ENCODE assay signal across 1 cellular context in the genomic region with DNA sequence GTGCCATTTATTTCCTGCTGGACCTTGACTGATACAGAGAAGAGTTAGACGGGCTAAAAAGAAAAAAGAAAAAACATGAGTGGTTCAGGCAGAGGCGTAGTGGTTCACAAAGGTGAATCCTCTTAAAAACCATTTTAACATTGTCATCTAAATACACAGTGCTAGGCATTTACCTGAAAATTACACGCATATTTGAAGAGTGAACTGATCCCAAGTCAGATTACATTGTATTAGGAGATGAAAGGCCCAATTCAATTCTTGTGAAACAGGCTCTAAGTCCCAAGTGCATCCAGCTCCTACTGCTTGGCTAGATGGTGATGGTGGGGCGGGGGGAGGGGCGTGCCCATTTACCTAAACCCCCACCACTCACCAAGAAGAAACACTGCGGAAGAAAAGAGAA.
TF ChIP-seq lines count a peak whose summit lies in the region.

No MANE protein-coding gene starts in this region.

TF ChIP-seq in HepG2, 621 proteins besides CTCF, POLR2A, EP300 and RAD21 (continued from another document and continues in another):
- TF ChIP-seq HDAC6 (IDR thresholded peaks at IDR 0.05; ENCODE audit: low read depth, low read length) (no peak), RBM39 (IDR thresholded peaks at IDR 0.05; ENCODE audit: low read depth, low read length, poor library complexity, severe bottlenecking) (no peak), SATB2 (CRISPR knock-in tag; IDR thresholded peaks at IDR 0.05) (no peak), ZNF724P (CRISPR knock-in tag; IDR thresholded peaks at IDR 0.05; ENCODE audit: borderline replicate concordance) (no peak), RCOR2 (CRISPR knock-in tag; IDR thresholded peaks at IDR 0.05) (peak; percentile 27; the same call in 1 of the 2 replicates), ZNF33A (CRISPR knock-in tag; IDR thresholded peaks at IDR 0.05; ENCODE audit: borderline replicate concordance) (no peak), ISL2 (CRISPR knock-in tag; IDR thresholded peaks at IDR 0.05) (peak; percentile 90), ZNF230 (CRISPR knock-in tag; IDR thresholded peaks at IDR 0.05) (no peak), SP2 (CRISPR knock-in tag; IDR thresholded peaks at IDR 0.05) (no peak), ZNF549 (CRISPR knock-in tag; IDR thresholded peaks at IDR 0.05) (no peak), SRSF9 (IDR thresholded peaks at IDR 0.05; ENCODE audit: borderline replicate concordance, insufficient read depth, low read depth, low read length, poor library complexity, severe bottlenecking) (no peak), ZNF777 (CRISPR knock-in tag; IDR thresholded peaks at IDR 0.05) (no peak), PITX1 (CRISPR knock-in tag; IDR thresholded peaks at IDR 0.05) (no peak), ZSCAN31 (CRISPR knock-in tag; IDR thresholded peaks at IDR 0.05; ENCODE audit: low read depth) (no peak), ZNF569 (CRISPR knock-in tag; IDR thresholded peaks at IDR 0.05; ENCODE audit: borderline replicate concordance) (no peak), CREM (IDR thresholded peaks at IDR 0.05) (peak; percentile 67; the same call in 1 of the 2 replicates), CREM (CRISPR knock-in tag; IDR thresholded peaks at IDR 0.05) (no peak), ZNF17 (CRISPR knock-in tag; IDR thresholded peaks at IDR 0.05) (no peak), FOXA1 (IDR thresholded peaks at IDR 0.05) (no peak), FOXA1 (CRISPR knock-in tag; IDR thresholded peaks at IDR 0.05) (peak; percentile 76), ZFP82 (CRISPR knock-in tag; IDR thresholded peaks at IDR 0.05; ENCODE audit: borderline replicate concordance) (no peak), HOXA5 (CRISPR knock-in tag; IDR thresholded peaks at IDR 0.05) (no peak), HNF4G (IDR thresholded peaks at IDR 0.05; ENCODE audit: borderline replicate concordance, low read depth, low read length) (peak; percentile 45), HNF4G (CRISPR knock-in tag; IDR thresholded peaks at IDR 0.05; ENCODE audit: borderline replicate concordance, low read depth) (no peak), HNRNPLL (IDR thresholded peaks at IDR 0.05; ENCODE audit: low read depth, low read length, poor library complexity, severe bottlenecking) (no peak), FOXJ3 (CRISPR knock-in tag; IDR thresholded peaks at IDR 0.05; ENCODE audit: borderline replicate concordance) (peak; percentile 44; the same call in 1 of the 2 replicates), ZBTB7A (CRISPR knock-in tag; IDR thresholded peaks at IDR 0.05) (no peak), RFX1 (IDR thresholded peaks at IDR 0.05) (no peak), ZBTB20 (CRISPR knock-in tag; IDR thresholded peaks at IDR 0.05; ENCODE audit: borderline replicate concordance, low read depth) (no peak), TOE1 (CRISPR knock-in tag; IDR thresholded peaks at IDR 0.05) (no peak), ZMYM4 (CRISPR knock-in tag; IDR thresholded peaks at IDR 0.05) (no peak), ZNF331 (CRISPR knock-in tag; IDR thresholded peaks at IDR 0.05) (peak; percentile 51; the same call in 1 of the 2 replicates), DNMT1 (CRISPR knock-in tag; IDR thresholded peaks at IDR 0.05) (no peak), HES4 (CRISPR knock-in tag; IDR thresholded peaks at IDR 0.05; ENCODE audit: borderline replicate concordance) (no peak), ZNF660 (CRISPR knock-in tag; IDR thresholded peaks at IDR 0.05; ENCODE audit: borderline replicate concordance, low read depth) (no peak)
- TF ChIP-seq, protein P1, sequence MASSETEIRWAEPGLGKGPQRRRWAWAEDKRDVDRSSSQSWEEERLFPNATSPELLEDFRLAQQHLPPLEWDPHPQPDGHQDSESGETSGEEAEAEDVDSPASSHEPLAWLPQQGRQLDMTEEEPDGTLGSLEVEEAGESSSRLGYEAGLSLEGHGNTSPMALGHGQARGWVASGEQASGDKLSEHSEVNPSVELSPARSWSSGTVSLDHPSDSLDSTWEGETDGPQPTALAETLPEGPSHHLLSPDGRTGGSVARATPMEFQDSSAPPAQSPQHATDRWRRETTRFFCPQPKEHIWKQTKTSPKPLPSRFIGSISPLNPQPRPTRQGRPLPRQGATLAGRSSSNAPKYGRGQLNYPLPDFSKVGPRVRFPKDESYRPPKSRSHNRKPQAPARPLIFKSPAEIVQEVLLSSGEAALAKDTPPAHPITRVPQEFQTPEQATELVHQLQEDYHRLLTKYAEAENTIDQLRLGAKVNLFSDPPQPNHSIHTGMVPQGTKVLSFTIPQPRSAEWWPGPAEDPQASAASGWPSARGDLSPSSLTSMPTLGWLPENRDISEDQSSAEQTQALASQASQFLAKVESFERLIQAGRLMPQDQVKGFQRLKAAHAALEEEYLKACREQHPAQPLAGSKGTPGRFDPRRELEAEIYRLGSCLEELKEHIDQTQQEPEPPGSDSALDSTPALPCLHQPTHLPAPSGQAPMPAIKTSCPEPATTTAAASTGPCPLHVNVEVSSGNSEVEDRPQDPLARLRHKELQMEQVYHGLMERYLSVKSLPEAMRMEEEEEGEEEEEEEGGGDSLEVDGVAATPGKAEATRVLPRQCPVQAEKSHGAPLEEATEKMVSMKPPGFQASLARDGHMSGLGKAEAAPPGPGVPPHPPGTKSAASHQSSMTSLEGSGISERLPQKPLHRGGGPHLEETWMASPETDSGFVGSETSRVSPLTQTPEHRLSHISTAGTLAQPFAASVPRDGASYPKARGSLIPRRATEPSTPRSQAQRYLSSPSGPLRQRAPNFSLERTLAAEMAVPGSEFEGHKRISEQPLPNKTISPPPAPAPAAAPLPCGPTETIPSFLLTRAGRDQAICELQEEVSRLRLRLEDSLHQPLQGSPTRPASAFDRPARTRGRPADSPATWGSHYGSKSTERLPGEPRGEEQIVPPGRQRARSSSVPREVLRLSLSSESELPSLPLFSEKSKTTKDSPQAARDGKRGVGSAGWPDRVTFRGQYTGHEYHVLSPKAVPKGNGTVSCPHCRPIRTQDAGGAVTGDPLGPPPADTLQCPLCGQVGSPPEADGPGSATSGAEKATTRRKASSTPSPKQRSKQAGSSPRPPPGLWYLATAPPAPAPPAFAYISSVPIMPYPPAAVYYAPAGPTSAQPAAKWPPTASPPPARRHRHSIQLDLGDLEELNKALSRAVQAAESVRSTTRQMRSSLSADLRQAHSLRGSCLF (CRISPR knock-in tag; IDR thresholded peaks at IDR 0.05; ENCODE audit: borderline replicate concordance) = no peak
- TF ChIP-seq, protein P2, sequence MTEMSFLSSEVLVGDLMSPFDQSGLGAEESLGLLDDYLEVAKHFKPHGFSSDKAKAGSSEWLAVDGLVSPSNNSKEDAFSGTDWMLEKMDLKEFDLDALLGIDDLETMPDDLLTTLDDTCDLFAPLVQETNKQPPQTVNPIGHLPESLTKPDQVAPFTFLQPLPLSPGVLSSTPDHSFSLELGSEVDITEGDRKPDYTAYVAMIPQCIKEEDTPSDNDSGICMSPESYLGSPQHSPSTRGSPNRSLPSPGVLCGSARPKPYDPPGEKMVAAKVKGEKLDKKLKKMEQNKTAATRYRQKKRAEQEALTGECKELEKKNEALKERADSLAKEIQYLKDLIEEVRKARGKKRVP (CRISPR knock-in tag; IDR thresholded peaks at IDR 0.05) = no peak
- TF ChIP-seq, protein P3, sequence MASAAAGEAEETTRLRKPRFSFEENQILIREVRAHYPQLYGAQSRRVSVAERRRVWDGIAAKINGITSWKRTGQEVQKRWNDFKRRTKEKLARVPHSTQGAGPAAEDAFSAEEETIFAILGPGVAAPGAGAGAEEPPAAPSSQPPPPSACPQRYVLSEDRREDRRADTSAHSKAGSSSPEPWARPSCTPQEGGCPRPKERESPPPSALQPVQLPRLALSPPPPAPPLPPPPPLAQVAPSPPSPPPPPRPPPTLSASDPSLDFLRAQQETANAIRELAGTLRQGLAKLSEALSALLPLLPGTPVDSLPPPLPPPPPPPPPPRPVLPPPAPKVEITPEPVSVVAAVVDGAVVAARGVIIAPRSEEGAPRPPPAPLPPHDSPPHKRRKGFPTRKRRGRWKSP (CRISPR knock-in tag; IDR thresholded peaks at IDR 0.05) = no peak
- TF ChIP-seq, protein P4, sequence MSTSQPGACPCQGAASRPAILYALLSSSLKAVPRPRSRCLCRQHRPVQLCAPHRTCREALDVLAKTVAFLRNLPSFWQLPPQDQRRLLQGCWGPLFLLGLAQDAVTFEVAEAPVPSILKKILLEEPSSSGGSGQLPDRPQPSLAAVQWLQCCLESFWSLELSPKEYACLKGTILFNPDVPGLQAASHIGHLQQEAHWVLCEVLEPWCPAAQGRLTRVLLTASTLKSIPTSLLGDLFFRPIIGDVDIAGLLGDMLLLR (CRISPR knock-in tag; IDR thresholded peaks at IDR 0.05) = no peak
- TF ChIP-seq, protein P5, sequence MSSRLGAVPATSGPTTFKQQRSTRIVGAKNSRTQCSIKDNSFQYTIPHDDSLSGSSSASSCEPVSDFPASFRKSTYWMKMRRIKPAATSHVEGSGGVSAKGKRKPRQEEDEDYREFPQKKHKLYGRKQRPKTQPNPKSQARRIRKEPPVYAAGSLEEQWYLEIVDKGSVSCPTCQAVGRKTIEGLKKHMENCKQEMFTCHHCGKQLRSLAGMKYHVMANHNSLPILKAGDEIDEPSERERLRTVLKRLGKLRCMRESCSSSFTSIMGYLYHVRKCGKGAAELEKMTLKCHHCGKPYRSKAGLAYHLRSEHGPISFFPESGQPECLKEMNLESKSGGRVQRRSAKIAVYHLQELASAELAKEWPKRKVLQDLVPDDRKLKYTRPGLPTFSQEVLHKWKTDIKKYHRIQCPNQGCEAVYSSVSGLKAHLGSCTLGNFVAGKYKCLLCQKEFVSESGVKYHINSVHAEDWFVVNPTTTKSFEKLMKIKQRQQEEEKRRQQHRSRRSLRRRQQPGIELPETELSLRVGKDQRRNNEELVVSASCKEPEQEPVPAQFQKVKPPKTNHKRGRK (CRISPR knock-in tag; IDR thresholded peaks at IDR 0.05) = no peak
- TF ChIP-seq, protein P6, sequence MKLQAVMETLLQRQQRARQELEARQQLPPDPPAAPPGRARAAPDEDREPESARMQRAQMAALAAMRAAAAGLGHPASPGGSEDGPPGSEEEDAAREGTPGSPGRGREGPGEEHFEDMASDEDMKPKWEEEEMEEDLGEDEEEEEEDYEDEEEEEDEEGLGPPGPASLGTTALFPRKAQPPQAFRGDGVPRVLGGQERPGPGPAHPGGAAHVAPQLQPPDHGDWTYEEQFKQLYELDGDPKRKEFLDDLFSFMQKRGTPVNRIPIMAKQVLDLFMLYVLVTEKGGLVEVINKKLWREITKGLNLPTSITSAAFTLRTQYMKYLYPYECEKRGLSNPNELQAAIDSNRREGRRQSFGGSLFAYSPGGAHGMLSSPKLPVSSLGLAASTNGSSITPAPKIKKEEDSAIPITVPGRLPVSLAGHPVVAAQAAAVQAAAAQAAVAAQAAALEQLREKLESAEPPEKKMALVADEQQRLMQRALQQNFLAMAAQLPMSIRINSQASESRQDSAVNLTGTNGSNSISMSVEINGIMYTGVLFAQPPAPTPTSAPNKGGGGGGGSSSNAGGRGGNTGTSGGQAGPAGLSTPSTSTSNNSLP (IDR thresholded peaks at IDR 0.05; ENCODE audit: low read depth, low read length) = peak; percentile 60; the same call in 1 of the 2 replicates
- TF ChIP-seq, protein P7, sequence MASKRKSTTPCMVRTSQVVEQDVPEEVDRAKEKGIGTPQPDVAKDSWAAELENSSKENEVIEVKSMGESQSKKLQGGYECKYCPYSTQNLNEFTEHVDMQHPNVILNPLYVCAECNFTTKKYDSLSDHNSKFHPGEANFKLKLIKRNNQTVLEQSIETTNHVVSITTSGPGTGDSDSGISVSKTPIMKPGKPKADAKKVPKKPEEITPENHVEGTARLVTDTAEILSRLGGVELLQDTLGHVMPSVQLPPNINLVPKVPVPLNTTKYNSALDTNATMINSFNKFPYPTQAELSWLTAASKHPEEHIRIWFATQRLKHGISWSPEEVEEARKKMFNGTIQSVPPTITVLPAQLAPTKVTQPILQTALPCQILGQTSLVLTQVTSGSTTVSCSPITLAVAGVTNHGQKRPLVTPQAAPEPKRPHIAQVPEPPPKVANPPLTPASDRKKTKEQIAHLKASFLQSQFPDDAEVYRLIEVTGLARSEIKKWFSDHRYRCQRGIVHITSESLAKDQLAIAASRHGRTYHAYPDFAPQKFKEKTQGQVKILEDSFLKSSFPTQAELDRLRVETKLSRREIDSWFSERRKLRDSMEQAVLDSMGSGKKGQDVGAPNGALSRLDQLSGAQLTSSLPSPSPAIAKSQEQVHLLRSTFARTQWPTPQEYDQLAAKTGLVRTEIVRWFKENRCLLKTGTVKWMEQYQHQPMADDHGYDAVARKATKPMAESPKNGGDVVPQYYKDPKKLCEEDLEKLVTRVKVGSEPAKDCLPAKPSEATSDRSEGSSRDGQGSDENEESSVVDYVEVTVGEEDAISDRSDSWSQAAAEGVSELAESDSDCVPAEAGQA (IDR thresholded peaks at IDR 0.05; ENCODE audit: low read depth) = no peak
- TF ChIP-seq, protein P7 (CRISPR knock-in tag; IDR thresholded peaks at IDR 0.05; ENCODE audit: borderline replicate concordance) = no peak
- TF ChIP-seq, protein P8, sequence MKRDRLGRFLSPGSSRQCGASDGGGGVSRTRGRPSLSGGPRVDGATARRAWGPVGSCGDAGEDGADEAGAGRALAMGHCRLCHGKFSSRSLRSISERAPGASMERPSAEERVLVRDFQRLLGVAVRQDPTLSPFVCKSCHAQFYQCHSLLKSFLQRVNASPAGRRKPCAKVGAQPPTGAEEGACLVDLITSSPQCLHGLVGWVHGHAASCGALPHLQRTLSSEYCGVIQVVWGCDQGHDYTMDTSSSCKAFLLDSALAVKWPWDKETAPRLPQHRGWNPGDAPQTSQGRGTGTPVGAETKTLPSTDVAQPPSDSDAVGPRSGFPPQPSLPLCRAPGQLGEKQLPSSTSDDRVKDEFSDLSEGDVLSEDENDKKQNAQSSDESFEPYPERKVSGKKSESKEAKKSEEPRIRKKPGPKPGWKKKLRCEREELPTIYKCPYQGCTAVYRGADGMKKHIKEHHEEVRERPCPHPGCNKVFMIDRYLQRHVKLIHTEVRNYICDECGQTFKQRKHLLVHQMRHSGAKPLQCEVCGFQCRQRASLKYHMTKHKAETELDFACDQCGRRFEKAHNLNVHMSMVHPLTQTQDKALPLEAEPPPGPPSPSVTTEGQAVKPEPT (CRISPR knock-in tag; IDR thresholded peaks at IDR 0.05; ENCODE audit: low read depth) = no peak
